1 cellular context compared by ENCODE assay signal in the genomic region with DNA sequence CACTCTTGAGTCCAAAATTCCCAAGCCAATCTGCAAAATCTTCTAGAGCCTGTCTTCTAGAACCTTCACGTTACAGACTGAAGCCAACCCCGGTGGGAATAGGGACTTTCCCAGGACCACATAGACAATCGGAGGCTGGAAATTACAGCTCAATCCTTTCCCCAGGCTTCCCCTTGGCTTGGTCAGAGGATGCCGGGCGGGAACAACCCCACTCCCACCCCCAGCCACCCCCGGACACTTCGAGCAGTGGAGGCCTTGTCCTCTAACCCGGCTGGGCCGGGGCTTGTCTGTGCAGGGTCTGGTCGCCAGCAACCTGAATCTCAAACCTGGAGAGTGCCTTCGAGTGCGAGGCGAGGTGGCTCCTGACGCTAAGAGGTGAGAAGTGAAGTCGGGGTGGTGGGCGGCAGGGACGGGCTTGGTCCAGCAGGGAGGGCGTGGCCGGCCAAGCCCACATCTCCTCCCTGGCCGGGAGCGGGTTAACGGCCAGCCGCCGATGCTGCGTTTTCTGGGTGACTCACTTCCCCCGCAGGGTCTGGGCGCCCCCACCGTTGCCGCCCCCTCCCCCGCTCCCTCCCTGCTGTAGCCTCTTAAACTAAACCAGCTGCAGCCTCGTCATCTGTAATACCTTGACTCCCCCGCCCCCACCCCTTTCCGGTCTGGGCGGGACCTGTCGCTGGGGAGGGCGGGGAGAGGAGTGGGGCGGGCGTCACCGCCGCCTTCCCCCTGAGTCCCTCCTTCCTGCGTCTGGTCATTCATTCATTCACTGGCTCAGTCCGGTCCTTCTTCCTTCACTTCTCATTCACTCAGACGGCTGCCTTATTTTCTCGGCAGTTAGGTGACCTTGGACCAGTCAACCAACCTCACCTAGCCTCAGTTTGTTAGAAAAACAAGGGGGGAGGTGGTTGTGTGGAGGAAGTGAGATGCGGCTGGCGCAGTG.
TF ChIP-seq lines count a peak whose summit lies in the region.

No MANE protein-coding gene starts in this region.

TF ChIP-seq in H1, 55 proteins besides CTCF, POLR2A, EP300 and RAD21:
- TF ChIP-seq, protein P1, sequence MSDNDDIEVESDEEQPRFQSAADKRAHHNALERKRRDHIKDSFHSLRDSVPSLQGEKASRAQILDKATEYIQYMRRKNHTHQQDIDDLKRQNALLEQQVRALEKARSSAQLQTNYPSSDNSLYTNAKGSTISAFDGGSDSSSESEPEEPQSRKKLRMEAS (IDR thresholded peaks at IDR 0.05), result peak; percentile 99
- TF ChIP-seq ASH2L (IDR thresholded peaks at IDR 0.05; ENCODE audit: low read length), result peak; percentile 68
- no peak; the same call in 1 of the 2 replicates for TF ChIP-seq RBBP5 (IDR thresholded peaks at IDR 0.05; ENCODE audit: borderline replicate concordance, low read depth, low read length)
- 0 out of 4 replicates have a peak, but pooled peaks of 1 of the 2 experiments have one; percentile 51 for TF ChIP-seq HDAC2 (IDR thresholded peaks at IDR 0.05; ENCODE audit: borderline replicate concordance in 1 of 2, low read depth in 2 of 2, low read length in 2 of 2)
- TF ChIP-seq JUND (IDR thresholded peaks at IDR 0.05; ENCODE audit: low read length), result peak; percentile 78
- no peak for TF ChIP-seq JUN (IDR thresholded peaks at IDR 0.05; ENCODE audit: low read depth, low read length)
- TF ChIP-seq SP1 (IDR thresholded peaks at IDR 0.05; ENCODE audit: low read depth, low read length), result peak; percentile 45; the same call in 1 of the 2 replicates
- TF ChIP-seq BCL11A (IDR thresholded peaks at IDR 0.05; ENCODE audit: low read depth in 2 of 2, low read length in 2 of 2), result no peak
- TF ChIP-seq SIN3A (conservative IDR thresholded peaks at IDR 0.05 in 1 of 2, IDR thresholded peaks at IDR 0.05 in 1 of 2; ENCODE audit: low read depth in 1 of 2, low read length in 2 of 2), result peak in 1 of 2 experiments; percentile 45; a peak in 1 of 4 replicates
- no peak for TF ChIP-seq RFX5 (IDR thresholded peaks at IDR 0.05; ENCODE audit: borderline replicate concordance, low read depth, low read length)
- TF ChIP-seq, protein P2, sequence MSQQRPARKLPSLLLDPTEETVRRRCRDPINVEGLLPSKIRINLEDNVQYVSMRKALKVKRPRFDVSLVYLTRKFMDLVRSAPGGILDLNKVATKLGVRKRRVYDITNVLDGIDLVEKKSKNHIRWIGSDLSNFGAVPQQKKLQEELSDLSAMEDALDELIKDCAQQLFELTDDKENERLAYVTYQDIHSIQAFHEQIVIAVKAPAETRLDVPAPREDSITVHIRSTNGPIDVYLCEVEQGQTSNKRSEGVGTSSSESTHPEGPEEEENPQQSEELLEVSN (IDR thresholded peaks at IDR 0.05), result peak; percentile 99
- TF ChIP-seq MAFK (IDR thresholded peaks at IDR 0.05; ENCODE audit: low read depth, low read length), result no peak
- peak; percentile 68; the same call in 1 of the 2 replicates for TF ChIP-seq CREB1 (IDR thresholded peaks at IDR 0.05)
- TF ChIP-seq NANOG (IDR thresholded peaks at IDR 0.05; ENCODE audit: insufficient read depth, low read depth, low read length, poor library complexity, severe bottlenecking), result no peak
- no peak for TF ChIP-seq SP2 (IDR thresholded peaks at IDR 0.05; ENCODE audit: low read length)
- TF ChIP-seq, protein P3, sequence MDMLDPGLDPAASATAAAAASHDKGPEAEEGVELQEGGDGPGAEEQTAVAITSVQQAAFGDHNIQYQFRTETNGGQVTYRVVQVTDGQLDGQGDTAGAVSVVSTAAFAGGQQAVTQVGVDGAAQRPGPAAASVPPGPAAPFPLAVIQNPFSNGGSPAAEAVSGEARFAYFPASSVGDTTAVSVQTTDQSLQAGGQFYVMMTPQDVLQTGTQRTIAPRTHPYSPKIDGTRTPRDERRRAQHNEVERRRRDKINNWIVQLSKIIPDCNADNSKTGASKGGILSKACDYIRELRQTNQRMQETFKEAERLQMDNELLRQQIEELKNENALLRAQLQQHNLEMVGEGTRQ (IDR thresholded peaks at IDR 0.05; ENCODE audit: low read length), result no peak
- peak; percentile 34; the same call in 1 of the 2 replicates for TF ChIP-seq KDM1A (IDR thresholded peaks at IDR 0.05; ENCODE audit: borderline replicate concordance, low read length)
- no peak; the same call in 1 of the 2 replicates for TF ChIP-seq EGR1 (IDR thresholded peaks at IDR 0.05; ENCODE audit: borderline replicate concordance, low read depth, low read length)
- TF ChIP-seq KDM4A (IDR thresholded peaks at IDR 0.05; ENCODE audit: low read depth, low read length, severe bottlenecking), result peak; percentile 39
